8 cellular contexts compared by ENCODE assay signal in genomic region chrX:135520553-135521404, GRCh38. TPM values are rescaled to one million over a fixed set of nuclear protein-coding genes. Genes with fewer than 3 reads are reported as not detected.
DNase-seq lines count a peak whose midpoint lies in the region; ATAC-seq and TF ChIP-seq lines count a peak whose summit lies in the region.

A gene with protein sequence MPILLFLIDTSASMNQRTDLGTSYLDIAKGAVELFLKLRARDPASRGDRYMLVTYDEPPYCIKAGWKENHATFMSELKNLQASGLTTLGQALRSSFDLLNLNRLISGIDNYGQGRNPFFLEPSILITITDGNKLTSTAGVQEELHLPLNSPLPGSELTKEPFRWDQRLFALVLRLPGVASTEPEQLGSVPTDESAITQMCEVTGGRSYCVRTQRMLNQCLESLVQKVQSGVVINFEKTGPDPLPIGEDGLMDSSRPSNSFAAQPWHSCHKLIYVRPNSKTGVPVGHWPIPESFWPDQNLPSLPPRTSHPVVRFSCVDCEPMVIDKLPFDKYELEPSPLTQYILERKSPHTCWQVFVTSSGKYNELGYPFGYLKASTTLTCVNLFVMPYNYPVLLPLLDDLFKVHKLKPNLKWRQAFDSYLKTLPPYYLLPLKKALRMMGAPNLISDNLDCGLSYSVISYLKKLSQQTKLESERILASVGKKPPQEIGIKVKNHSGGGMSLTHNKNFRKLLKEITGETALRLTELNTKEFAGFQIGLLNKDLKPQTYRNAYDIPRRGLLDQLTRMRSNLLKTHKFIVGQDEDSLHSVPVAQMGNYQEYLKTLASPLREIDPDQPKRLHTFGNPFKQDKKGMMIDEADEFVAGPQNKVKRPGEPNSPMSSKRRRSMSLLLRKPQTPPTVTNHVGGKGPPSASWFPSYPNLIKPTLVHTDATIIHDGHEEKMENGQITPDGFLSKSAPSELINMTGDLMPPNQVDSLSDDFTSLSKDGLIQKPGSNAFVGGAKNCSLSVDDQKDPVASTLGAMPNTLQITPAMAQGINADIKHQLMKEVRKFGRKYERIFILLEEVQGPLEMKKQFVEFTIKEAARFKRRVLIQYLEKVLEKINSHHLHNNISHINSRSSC (plus strand): TSS chrX:135520660. CDS start chrX:135520993, 333 bp downstream.

- H3K4me1 ChIP-seq in CD8-positive, alpha-beta T cell (ENCODE audit: insufficient read depth, low read length), result peaks cover 4% of the 10 kb centered on the region
- H3K4me1 ChIP-seq in PC-3 (ENCODE audit: insufficient read depth, low read length), result peaks cover 8% of the 10 kb centered on the region
- H3K4me1 ChIP-seq in muscle layer of colon (ENCODE audit: insufficient read depth, low read length), result no peaks in the 10 kb centered on the region

- DNase-seq in CD8-positive, alpha-beta T cell, result peak; percentile 67 to 90 (median 81)
- DNase-seq in PC-3 (peak; percentile 77), erythroblast (lab: John Stamatoyannopoulos, UW) (peak; percentile 89 to 92)
- DNase-seq in activated T-cell treated with anti-CD3 and anti-CD28 coated beads, Interleukin-2, amount 50 U/mL, for 1 hour, result peak; percentile 83
- DNase-seq in stimulated activated CD8-positive, alpha-beta memory T cell treated with anti-CD3 and anti-CD28 coated beads, Interleukin-7, amount 100 ng/mL, for 1 hour (ENCODE audit: low read depth in 2 of 2), result peak; percentile 63 to 64

- H3K27me3 Mint-ChIP-seq in CD8-positive, alpha-beta T cell (ENCODE audit: low read depth), result no peaks in the 10 kb centered on the region

- H3K27me3 ChIP-seq in CD8-positive, alpha-beta T cell (ENCODE audit: insufficient read depth, low read length), result no peaks in the 10 kb centered on the region
- H3K27me3 ChIP-seq in PC-3 (ENCODE audit: low read length) (no peaks in the 10 kb centered on the region), muscle layer of colon (ENCODE audit: control insufficient read depth in 1 of 2, insufficient read depth in 2 of 2, low read length in 2 of 2) (no peaks in the 10 kb centered on the region)

- H4K20me1 ChIP-seq in PC-3 (ENCODE audit: low read length), result no peaks in the 10 kb centered on the region

- peak within 1 kb of the TSS; percentile 73 for H3K4me3 ChIP-seq in CD8-positive, alpha-beta T cell (ENCODE audit: low read depth, low read length)
- H3K4me3 ChIP-seq in PC-3 (ENCODE audit: low read length), result peak within 1 kb of the TSS; percentile 78
- peak within 1 kb of the TSS; percentile 59 to 62 for H3K4me3 ChIP-seq in muscle layer of colon (ENCODE audit: low read depth in 1 of 2, low read length in 2 of 2)

- peaks cover 38% of the 10 kb centered on the region for H3K4me1 Mint-ChIP-seq in CD8-positive, alpha-beta T cell (ENCODE audit: low read depth)

- no TSS peak for BruUV-seq in PC-3 (replicated peaks; lab: Mats Ljungman, UMichigan)

- no peak for TF ChIP-seq CTCF in CD8-positive, alpha-beta T cell (IDR thresholded peaks at IDR 0.05)
- TF ChIP-seq CTCF in PC-3 (conservative IDR thresholded peaks at IDR 0.05; ENCODE audit: low read depth, low read length), result no peak

- H3K27ac Mint-ChIP-seq in CD8-positive, alpha-beta T cell, result peak within 1 kb of the TSS; percentile 99

- no peaks in the 10 kb centered on the region for H3K79me2 ChIP-seq in PC-3 (ENCODE audit: low read length)

- H3F3A ChIP-seq in PC-3 (ENCODE audit: low read length, unreplicated experiment), result no peaks in the 10 kb centered on the region

- H3K27ac ChIP-seq in CD8-positive, alpha-beta T cell (ENCODE audit: low read depth, low read length), result peak within 1 kb of the TSS; percentile 61
- H3K27ac ChIP-seq in PC-3 (ENCODE audit: low read length), result 0 out of 2 replicates have a peak within 1 kb of the TSS, but pooled peaks have one; percentile 23
- H3K27ac ChIP-seq in muscle layer of colon (ENCODE audit: low read depth, low read length), result peak within 1 kb of the TSS; percentile 76

- no peaks in the 10 kb centered on the region for H3K36me3 ChIP-seq in CD8-positive, alpha-beta T cell (ENCODE audit: insufficient read depth, low read length)
- H3K36me3 ChIP-seq in PC-3 (ENCODE audit: low read depth, low read length), result no peaks in the 10 kb centered on the region
- H3K36me3 ChIP-seq in muscle layer of colon (ENCODE audit: insufficient read depth, low read length), result no peaks in the 10 kb centered on the region

- CTCF ChIA-PET in CD8-positive, alpha-beta T cell (lab: Charles Lee), result interaction anchor here (0.9 kb wide), 1 partner anchor 51 kb away, joined by 3 read pairs; no protein-coding TSS in a partner anchor
- CTCF ChIA-PET in PC-3 (lab: Charles Lee), result no interaction called here

- H3K9me3 Mint-ChIP-seq in CD8-positive, alpha-beta T cell, result no peaks in the 10 kb centered on the region

- H3K4me2 ChIP-seq in PC-3 (ENCODE audit: low read length), result peak within 1 kb of the TSS; percentile 95

- intact Hi-C loops in CD8-positive, alpha-beta T cell (cut with DNase I, micrococcal nuclease), result loop anchor here (1.0 to 10.0 kb wide), 15 partner anchors 16 to 1364 kb away; partner anchors contain the start of genes RBMX (in 2 of the 2), SMIM10L2A (in 2 of the 2), HTATSF1 (in 1 of the 2) and MMGT1 (in 1 of the 2)
- intact Hi-C loops in PC-3 (cut with micrococcal nuclease), result loop anchor here (5.0 kb wide), 1 partner anchor 38 kb away; no protein-coding TSS in a partner anchor

- no peaks in the 10 kb centered on the region for H3K9me2 ChIP-seq in PC-3 (replicated peaks; ENCODE audit: low read length)

- POLR2A ChIA-PET in CD8-positive, alpha-beta T cell (lab: Charles Lee), result interaction anchor here (0.5 to 1.4 kb wide), 3 partner anchors 10 to 453 kb away, joined by 3 to 4 read pairs (median 3); partner anchors contain the start of gene MMGT1
- POLR2A ChIA-PET in PC-3 (lab: Charles Lee; ENCODE audit: unreplicated experiment), result no interaction called here

- peak within 1 kb of the TSS; percentile 86 for H2AFZ ChIP-seq in PC-3 (ENCODE audit: low read length)

- H3K9me3 ChIP-seq in CD8-positive, alpha-beta T cell (ENCODE audit: low read length), result no peaks in the 10 kb centered on the region
- H3K9me3 ChIP-seq in PC-3 (ENCODE audit: low read length), result no peaks in the 10 kb centered on the region
- H3K9me3 ChIP-seq in muscle layer of colon (ENCODE audit: low read length), result no peaks in the 10 kb centered on the region

- ATAC-seq in CD8-positive, alpha-beta T cell, result peak; percentile 73
- ATAC-seq in GM19452 (IDR thresholded peaks at IDR 0.05; ENCODE audit: unreplicated experiment) (peak; percentile 76), HG03575 (IDR thresholded peaks at IDR 0.05; ENCODE audit: extremely low read depth, insufficient number of reproducible peaks, low FRiP score, unreplicated experiment) (peak; percentile 90), PC-3 (peak; percentile 60)

- peaks cover 14% of the 10 kb centered on the region for H3K36me3 Mint-ChIP-seq in CD8-positive, alpha-beta T cell

- TF ChIP-seq POLR2A in erythroblast (IDR thresholded peaks at IDR 0.05; ENCODE audit: low read length), result peak; percentile 99

- peak within 1 kb of the TSS; percentile 99 for H3K4me3 Mint-ChIP-seq in CD8-positive, alpha-beta T cell

- H3K9ac ChIP-seq in PC-3 (ENCODE audit: low read length) (peak within 1 kb of the TSS; percentile 76), muscle layer of colon (ENCODE audit: low read length) (peak within 1 kb of the TSS; percentile 49)

RNA-seq across cellular contexts. Expression of the gene that starts here (rescaled TPM):
- 10 to 100 TPM; 22.7 to 24.5 TPM for total RNA-seq in CD8-positive, alpha-beta T cell
- 4.1 and 4.7 TPM in 2 replicates for total RNA-seq in PC-3 (2014; rRNA removed)

Comparison
In these comparisons a context has a peak if more than half of its experiments do, and no peak if none do; other contexts are left out.
1. Peak in every context shown above with its lines: DNase-seq, ATAC-seq, H3K4me3 ChIP-seq and H3K27ac ChIP-seq.
2. H3K27ac ChIP-seq: peak in every context shown above with its lines; median percentile 76 in muscle layer of colon; 61 in CD8-positive, alpha-beta T cell; 23 in PC-3.